10 cellular contexts compared by ENCODE assay signal in the genomic region with DNA sequence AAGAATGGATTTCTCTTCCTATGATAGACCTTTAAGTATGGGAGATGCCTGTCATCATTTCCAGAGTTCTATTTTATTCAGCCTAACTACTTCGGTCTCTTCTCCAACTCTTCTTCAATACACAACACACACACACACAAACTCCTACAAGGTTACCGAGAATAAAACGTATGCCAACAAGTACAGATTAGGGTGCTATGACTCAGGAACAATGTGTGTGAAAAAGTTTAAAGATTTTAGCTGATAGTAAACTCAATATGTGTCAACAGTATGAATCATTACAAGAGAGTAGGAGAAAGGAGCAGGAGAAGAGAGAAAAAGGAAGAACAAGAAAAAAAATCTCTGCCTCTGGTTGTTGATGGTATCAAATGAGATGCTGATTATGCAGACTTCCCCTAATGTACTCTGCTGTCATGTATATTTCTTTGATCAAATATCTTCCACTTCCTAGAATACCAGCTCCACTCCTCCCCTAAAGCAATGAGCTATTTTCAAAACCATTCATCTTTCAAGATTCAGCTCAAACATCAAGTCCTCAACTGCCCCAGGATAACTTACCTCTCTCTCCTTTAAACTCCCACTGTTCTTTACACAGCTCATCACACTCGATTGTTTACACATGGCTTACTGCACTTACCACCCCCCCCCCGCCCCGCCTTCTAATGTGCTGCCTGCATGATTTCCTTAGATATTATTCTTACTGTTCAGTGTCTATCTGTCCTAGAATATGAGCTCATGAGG.
DNase-seq lines count a peak whose midpoint lies in the region; ATAC-seq and TF ChIP-seq lines count a peak whose summit lies in the region.
"Had no signal": no experiment of that assay in that cellular context is flagged by ENCODE, and none has a peak within 500 bp of the region (broad histone marks: within the 10 kb centered on the region; RNA-seq: fewer than 3 reads in every experiment).

No MANE protein-coding gene starts in this region.

- H3K36me3 Mint-ChIP-seq in naive thymus-derived CD4-positive, alpha-beta T cell = peaks cover 0 to 12% (median 0%) of the 10 kb centered on the region in 5 donors

- H3K27me3 ChIP-seq in naive thymus-derived CD4-positive, alpha-beta T cell (ENCODE audit: control insufficient read depth in 2 of 2, insufficient read depth in 2 of 2, low read length in 2 of 2) = no peaks in the 10 kb centered on the region
- peaks cover 11% of the 10 kb centered on the region for H3K27me3 ChIP-seq in smooth muscle cell (ENCODE audit: low read depth)

- H3F3A ChIP-seq in smooth muscle cell (ENCODE audit: low read depth) = peaks cover 7% of the 10 kb centered on the region

- H4K20me1 ChIP-seq in smooth muscle cell (ENCODE audit: low read depth) = no peaks in the 10 kb centered on the region

- DNase-seq in GM12865 (ENCODE audit: low read depth) = peak; percentile 13
- peak; percentile 43 for DNase-seq in astrocyte of the spinal cord (ENCODE audit: low read depth, low spot score)
- DNase-seq in naive thymus-derived CD4-positive, alpha-beta T cell = no peak
- no peak for DNase-seq in COLO668 (lab: John Stamatoyannopoulos, UW; ENCODE audit: unreplicated experiment)
- DNase-seq in dermis blood vessel endothelial cell = no peak
- no peak for DNase-seq in smooth muscle cell (lab: John Stamatoyannopoulos, UW; ENCODE audit: unreplicated experiment)
- DNase-seq: activated CD4-positive, alpha-beta T cell treated with anti-CD3 and anti-CD28 coated beads for 1 hour; caudate nucleus; hypothalamus had no signal

- intact Hi-C loops in naive thymus-derived CD4-positive, alpha-beta T cell (cut with micrococcal nuclease) = no loop called here

- POLR2A ChIA-PET in naive thymus-derived CD4-positive, alpha-beta T cell (lab: Charles Lee) = no interaction called here

- peaks cover 9 to 24% (median 18%) of the 10 kb centered on the region in 5 donors for H3K27me3 Mint-ChIP-seq in naive thymus-derived CD4-positive, alpha-beta T cell

- no peaks in the 10 kb centered on the region for H3K79me2 ChIP-seq in smooth muscle cell (ENCODE audit: low read depth)

- no peak overlapping the region for H2AFZ ChIP-seq in smooth muscle cell (ENCODE audit: low read depth)

- TF ChIP-seq CTCF in GM12865 (IDR thresholded peaks at IDR 0.05; ENCODE audit: insufficient read depth, low read depth, low read length, missing control alignments) = no peak
- TF ChIP-seq CTCF in astrocyte of the spinal cord (IDR thresholded peaks at IDR 0.05; ENCODE audit: low read depth, low read length) = no peak
- no peak for TF ChIP-seq CTCF in smooth muscle cell (IDR thresholded peaks at IDR 0.05; ENCODE audit: borderline replicate concordance, insufficient read depth, poor library complexity, severe bottlenecking)

- H3K36me3 ChIP-seq in naive thymus-derived CD4-positive, alpha-beta T cell (ENCODE audit: control insufficient read depth in 2 of 3, insufficient read depth in 3 of 3, low read length in 3 of 3) = no peaks in the 10 kb centered on the region
- no peaks in the 10 kb centered on the region for H3K36me3 ChIP-seq in smooth muscle cell (ENCODE audit: low read depth)

- in situ Hi-C loops in astrocyte of the spinal cord (cut with HindIII; ENCODE audit: low sequenced_read_pairs) = no loop called here

- no peak overlapping the region for H3K27ac Mint-ChIP-seq in naive thymus-derived CD4-positive, alpha-beta T cell

- H3K9ac ChIP-seq in smooth muscle cell (ENCODE audit: low read depth) = no peak overlapping the region

- H3K4me1 ChIP-seq in naive thymus-derived CD4-positive, alpha-beta T cell (ENCODE audit: control insufficient read depth in 2 of 2, insufficient read depth in 2 of 2, low read length in 2 of 2) = no peaks in the 10 kb centered on the region
- H3K4me1 ChIP-seq in smooth muscle cell (ENCODE audit: low read depth) = peaks cover 14% of the 10 kb centered on the region

- 32% methylated on average over 6 of the region's 6 CpGs for WGBS in smooth muscle cell (ENCODE audit: low lambda C conversion rate)

- no peak overlapping the region for H3K4me2 ChIP-seq in smooth muscle cell

- CTCF ChIA-PET in naive thymus-derived CD4-positive, alpha-beta T cell (lab: Charles Lee) = no interaction called here

- ATAC-seq in HG03439 (IDR thresholded peaks at IDR 0.05; ENCODE audit: unreplicated experiment) = peak; percentile 29
- peak; percentile 54 for ATAC-seq in naive thymus-derived CD4-positive, alpha-beta T cell

- H3K4me3 Mint-ChIP-seq in naive thymus-derived CD4-positive, alpha-beta T cell = no peak overlapping the region

- no peak overlapping the region for H3K27ac ChIP-seq in naive thymus-derived CD4-positive, alpha-beta T cell (ENCODE audit: low read depth, low read length)
- H3K27ac ChIP-seq in smooth muscle cell (ENCODE audit: low read depth) = no peak overlapping the region

- H3K9me3 Mint-ChIP-seq in naive thymus-derived CD4-positive, alpha-beta T cell = peaks cover 0 to 3% (median 0%) of the 10 kb centered on the region in 11 donors

- peaks cover 0 to 11% (median 0%) of the 10 kb centered on the region in 7 donors for H3K4me1 Mint-ChIP-seq in naive thymus-derived CD4-positive, alpha-beta T cell

- H3K4me3 ChIP-seq in GM12865 (ENCODE audit: low read depth, low read length) (no peak overlapping the region), astrocyte of the spinal cord (ENCODE audit: low read depth, low read length) (no peak overlapping the region), smooth muscle cell (no peak overlapping the region)
- no peak overlapping the region for H3K4me3 ChIP-seq in naive thymus-derived CD4-positive, alpha-beta T cell (ENCODE audit: low read length)

- H3K9me3 ChIP-seq in naive thymus-derived CD4-positive, alpha-beta T cell (ENCODE audit: control insufficient read depth in 2 of 3, low read length in 3 of 3) = no peaks in the 10 kb centered on the region
- no peaks in the 10 kb centered on the region for H3K9me3 ChIP-seq in smooth muscle cell (replicated peaks; ENCODE audit: low read depth)

Comparison
In these comparisons a context has a peak if more than half of its experiments do, and no peak if none do; other contexts are left out.
1. DNase-seq: peak in GM12865 (single experiment) and astrocyte of the spinal cord (single experiment); none in naive thymus-derived CD4-positive, alpha-beta T cell (0 of 9), COLO668 (single experiment), dermis blood vessel endothelial cell (single experiment) and smooth muscle cell (single experiment).